Comparison of ENCODE assay signal across 17 cellular contexts in genomic region chr22:33666661-33667619, GRCh38.
DNase-seq lines count a peak whose midpoint lies in the region; ATAC-seq, FAIRE-seq and TF ChIP-seq lines count a peak whose summit lies in the region.
"Had no signal": no experiment of that assay in that cellular context is flagged by ENCODE, and none has a peak within 500 bp of the region (broad histone marks: within the 10 kb centered on the region; RNA-seq: fewer than 3 reads in every experiment).

No MANE protein-coding gene starts in this region.

- H3K4me1 ChIP-seq in HUES48 (ENCODE audit: control insufficient read depth, insufficient read depth, low read length) (peaks cover 50% of the 10 kb centered on the region), muscle layer of colon (ENCODE audit: insufficient read depth, low read length) (peaks cover 19% of the 10 kb centered on the region)

- no peak for ATAC-seq in HG03460 (IDR thresholded peaks at IDR 0.05; ENCODE audit: unreplicated experiment)
- no peak for ATAC-seq in activated CD4-positive, CD25-positive, alpha-beta regulatory T cell treated with anti-CD3 and anti-CD28 coated beads, Interleukin-2, amount 50 U/mL, for 24 hours
- ATAC-seq in stimulated activated effector memory CD8-positive, alpha-beta T cell treated with anti-CD3 and anti-CD28 coated beads, Interleukin-12 subunit alpha, Interleukin-12 subunit beta, amount 100 ng/mL, for 72 hours, result no peak
- ATAC-seq: activated CD8-positive, alpha-beta memory T cell treated with anti-CD3 and anti-CD28 coated beads, Interleukin-2, amount 10 ng/mL, durations not matched to agents 7 days and 5 days; sciatic nerve had no signal

- FAIRE-seq in GM12891 (lab: Jason Lieb, UNC), result no peak

- no peaks in the 10 kb centered on the region for H3K9me3 ChIP-seq in HUES48 (ENCODE audit: control insufficient read depth, insufficient read depth, low read length)
- H3K9me3 ChIP-seq in muscle layer of colon (ENCODE audit: low read length), result no peaks in the 10 kb centered on the region
- H3K9me3 ChIP-seq: suprapubic skin had no signal

- H3K4me3 ChIP-seq in HUES48 (ENCODE audit: low read depth, low read length), result 0 out of 2 replicates have a peak overlapping the region, but pooled peaks have one; percentile 16
- no peak overlapping the region for H3K4me3 ChIP-seq in muscle layer of colon (ENCODE audit: low read depth in 1 of 2, low read length in 2 of 2)
- H3K4me3 ChIP-seq: suprapubic skin had no signal

- no peaks in the 10 kb centered on the region for H3K36me3 ChIP-seq in HUES48 (ENCODE audit: control insufficient read depth, insufficient read depth, low read length)
- H3K36me3 ChIP-seq in muscle layer of colon (ENCODE audit: insufficient read depth, low read length), result no peaks in the 10 kb centered on the region
- H3K36me3 ChIP-seq: suprapubic skin had no signal

- no peaks in the 10 kb centered on the region for H3K36me3 Mint-ChIP-seq in brain
- H3K36me3 Mint-ChIP-seq in stimulated activated effector memory CD8-positive, alpha-beta T cell treated with anti-CD3 and anti-CD28 coated beads, Interleukin-12 subunit alpha, Interleukin-12 subunit beta, amount 100 ng/mL, for 72 hours, result no peaks in the 10 kb centered on the region
- H3K36me3 Mint-ChIP-seq: activated CD8-positive, alpha-beta memory T cell treated with anti-CD3 and anti-CD28 coated beads, Interleukin-2, amount 10 ng/mL, durations not matched to agents 7 days and 5 days had no signal

- no peak for TF ChIP-seq CTCF in brain (conservative IDR thresholded peaks at IDR 0.05)

- peak overlapping the region in 3 of 5 experiments; percentile 41 to 58 (median 45) for H3K4me3 Mint-ChIP-seq in brain
- H3K4me3 Mint-ChIP-seq in stimulated activated effector memory CD8-positive, alpha-beta T cell treated with anti-CD3 and anti-CD28 coated beads, Interleukin-12 subunit alpha, Interleukin-12 subunit beta, amount 100 ng/mL, for 72 hours, result no peak overlapping the region
- H3K4me3 Mint-ChIP-seq: activated CD8-positive, alpha-beta memory T cell treated with anti-CD3 and anti-CD28 coated beads, Interleukin-2, amount 10 ng/mL, durations not matched to agents 7 days and 5 days had no signal

- H3K27ac Mint-ChIP-seq in brain, result peak overlapping the region; percentile 30 to 89 (median 82)
- H3K27ac Mint-ChIP-seq in stimulated activated effector memory CD8-positive, alpha-beta T cell treated with anti-CD3 and anti-CD28 coated beads, Interleukin-12 subunit alpha, Interleukin-12 subunit beta, amount 100 ng/mL, for 72 hours, result no peak overlapping the region
- H3K27ac Mint-ChIP-seq: activated CD8-positive, alpha-beta memory T cell treated with anti-CD3 and anti-CD28 coated beads, Interleukin-2, amount 10 ng/mL, durations not matched to agents 7 days and 5 days had no signal

- DNase-seq in GM12891 (ENCODE audit: insufficient read length, low spot score), result no peak
- no peak for DNase-seq in stimulated activated CD8-positive, alpha-beta memory T cell treated with anti-CD3 and anti-CD28 coated beads, Interleukin-4, amount 100 ng/mL, for 48 hours
- no peak for DNase-seq in stimulated activated effector memory CD8-positive, alpha-beta T cell treated with anti-CD3 and anti-CD28 coated beads, Interleukin-12 subunit alpha, Interleukin-12 subunit beta, amount 100 ng/mL, for 72 hours (ENCODE audit: low spot score in 2 of 2)
- DNase-seq: activated CD4-positive, CD25-positive, alpha-beta regulatory T cell treated with anti-CD3 and anti-CD28 coated beads, Interleukin-2, amount 50 U/mL, for 72 hours; activated CD8-positive, alpha-beta memory T cell treated with anti-CD3 and anti-CD28 coated beads, Interleukin-2, amount 10 ng/mL, durations not matched to agents 7 days and 5 days; amniotic stem cell; DMS 273 treated with DMSO at 0.1 percent for 48 hours; foreskin fibroblast; NCI-H1436 treated with DMSO at 0.1 percent for 48 hours; SIG-M5 had no signal

- TF ChIP-seq POLR2A in GM12891 (IDR thresholded peaks at IDR 0.05; ENCODE audit: low read depth, low read length), result no peak

- H3K27me3 ChIP-seq in HUES48 (ENCODE audit: control insufficient read depth, insufficient read depth, low read length), result no peaks in the 10 kb centered on the region
- H3K27me3 ChIP-seq in muscle layer of colon (ENCODE audit: control insufficient read depth in 1 of 2, insufficient read depth in 2 of 2, low read length in 2 of 2), result no peaks in the 10 kb centered on the region
- H3K27me3 ChIP-seq: suprapubic skin had no signal

- peaks cover 57% of the 10 kb centered on the region for H3K4me1 Mint-ChIP-seq in brain
- H3K4me1 Mint-ChIP-seq in stimulated activated effector memory CD8-positive, alpha-beta T cell treated with anti-CD3 and anti-CD28 coated beads, Interleukin-12 subunit alpha, Interleukin-12 subunit beta, amount 100 ng/mL, for 72 hours, result no peaks in the 10 kb centered on the region
- H3K4me1 Mint-ChIP-seq: activated CD8-positive, alpha-beta memory T cell treated with anti-CD3 and anti-CD28 coated beads, Interleukin-2, amount 10 ng/mL, durations not matched to agents 7 days and 5 days had no signal

- H3K27me3 Mint-ChIP-seq in brain, result no peaks in the 10 kb centered on the region
- H3K27me3 Mint-ChIP-seq: activated CD8-positive, alpha-beta memory T cell treated with anti-CD3 and anti-CD28 coated beads, Interleukin-2, amount 10 ng/mL, durations not matched to agents 7 days and 5 days had no signal

- H3K27ac ChIP-seq in HUES48 (ENCODE audit: low read depth, low read length) (peak overlapping the region; percentile 83), muscle layer of colon (ENCODE audit: low read depth, low read length) (peak overlapping the region; percentile 35)
- H3K27ac ChIP-seq: suprapubic skin had no signal

- H3K9ac ChIP-seq in HUES48 (ENCODE audit: low read depth, low read length) (0 out of 2 replicates have a peak overlapping the region, but pooled peaks have one; percentile 11), muscle layer of colon (ENCODE audit: low read length) (no peak overlapping the region)

- H3K9me3 Mint-ChIP-seq in brain, result no peaks in the 10 kb centered on the region
- peaks cover 8% of the 10 kb centered on the region for H3K9me3 Mint-ChIP-seq in stimulated activated effector memory CD8-positive, alpha-beta T cell treated with anti-CD3 and anti-CD28 coated beads, Interleukin-12 subunit alpha, Interleukin-12 subunit beta, amount 100 ng/mL, for 72 hours

TF ChIP-seq in GM12891, 5 proteins besides CTCF, POLR2A, EP300 and RAD21:
- TF ChIP-seq SPI1 (IDR thresholded peaks at IDR 0.05; ENCODE audit: low read depth, low read length) (peak; percentile 49; the same call in 1 of the 2 replicates), PAX5 (IDR thresholded peaks at IDR 0.05; ENCODE audit: insufficient read depth, low read length, severe bottlenecking) (no peak), POU2F2 (IDR thresholded peaks at IDR 0.05; ENCODE audit: low read depth, low read length) (peak; percentile 63; the same call in 1 of the 2 replicates), TAF1 (IDR thresholded peaks at IDR 0.05; ENCODE audit: low read depth, low read length) (no peak), POLR2AphosphoS5 (IDR thresholded peaks at IDR 0.05; ENCODE audit: low read depth, low read length) (no peak)
